ENCODE assay signal across 29 cellular contexts in genomic region chr16:1082952-1083675, GRCh38. TPM values are rescaled to one million over a fixed set of nuclear protein-coding genes. Genes with fewer than 3 reads are reported as not detected.
A peak's percentile ranks its signal among the peaks of the same experiment; 100 is the strongest.
DNase-seq lines count a peak whose midpoint lies in the region; FAIRE-seq and TF ChIP-seq lines count a peak whose summit lies in the region.
"Had no signal": no experiment of that assay in that cellular context is flagged by ENCODE, and none has a peak within 500 bp of the region (broad histone marks: within the 10 kb centered on the region; RNA-seq: fewer than 3 reads in every experiment).

No MANE protein-coding gene starts in this region.

- H2AFZ ChIP-seq in endothelial cell of umbilical vein (ENCODE audit: low read depth, low read length), result peak overlapping the region; percentile 28

- no peak overlapping the region for H3K9ac ChIP-seq in endothelial cell of umbilical vein (replicated peaks; ENCODE audit: extremely low read depth, insufficient read depth, low read length)

- no peaks in the 10 kb centered on the region for H3K9me1 ChIP-seq in endothelial cell of umbilical vein (replicated peaks; ENCODE audit: control insufficient read depth, extremely low read depth, insufficient read depth, low read length)

- H3K9me3 ChIP-seq in endothelial cell of umbilical vein (replicated peaks; ENCODE audit: control insufficient read depth, insufficient read depth, low read length), result no peaks in the 10 kb centered on the region
- H3K9me3 ChIP-seq: testis had no signal

- no peaks in the 10 kb centered on the region for H3K79me2 ChIP-seq in endothelial cell of umbilical vein (ENCODE audit: control insufficient read depth, insufficient read depth, low read length)

- POLR2A ChIA-PET in endothelial cell of umbilical vein (lab: Charles Lee), result no interaction called here

- H3K27ac Mint-ChIP-seq in type B pancreatic cell, result no peak overlapping the region
- H3K27ac Mint-ChIP-seq: brain; memory B cell; stimulated activated naive B cell treated with anti-CD40 and anti-IgM and Interleukin-4, amounts not matched to agents 10 μg/mL and 1 μg/mL and 100 μg/mL, for 72 hours had no signal

- intact Hi-C loops in endothelial cell of umbilical vein (cut with micrococcal nuclease), result no loop called here

- no peaks in the 10 kb centered on the region for H3K27me3 ChIP-seq in endothelial cell of umbilical vein (ENCODE audit: control insufficient read depth in 2 of 2, insufficient read depth in 2 of 2, low read length in 2 of 2)
- H3K27me3 ChIP-seq: testis had no signal

- H4K20me1 ChIP-seq in endothelial cell of umbilical vein (replicated peaks; ENCODE audit: control insufficient read depth, extremely low read depth, insufficient read depth, low read length), result no peaks in the 10 kb centered on the region

- FAIRE-seq in endothelial cell of umbilical vein (lab: Jason Lieb, UNC), result peak; percentile 62
- FAIRE-seq: GM18507, H54 had no signal

- DNase-seq in DMS79 treated with DMSO at 0.1 percent for 48 hours (lab: John Stamatoyannopoulos, UW) (peak; percentile 71), NCI-H2196 (lab: John Stamatoyannopoulos, UW; ENCODE audit: unreplicated experiment) (peak; percentile 80), endothelial cell of umbilical vein (ENCODE audit: low read depth, low spot score) (peak; percentile 23), ureter (ENCODE audit: low spot score) (peak; percentile 82), NCI-H2171 treated with DMSO at 0.1 percent for 48 hours (lab: John Stamatoyannopoulos, UW) (no peak), type B pancreatic cell (ENCODE audit: extremely low spot score, unreplicated experiment) (no peak), retina (no peak)
- DNase-seq: activated CD4-positive, alpha-beta T cell treated with anti-CD3 and anti-CD28 coated beads, Interleukin-2, amount 50 U/mL, for 4 hours; activated CD8-positive, alpha-beta memory T cell treated with anti-CD3 and anti-CD28 coated beads, Interleukin-2, amount 50 U/mL, for 48 hours; activated effector memory CD4-positive, alpha-beta T cell treated with Interleukin-2 at 50 U/mL for 16 hours; effector memory CD4-positive, alpha-beta T cell; esophagus squamous epithelium; Karpas-422; kidney glomerular epithelial cell; NCI-H1092; NCI-H2029; NCI-H510A; nucleus accumbens; stimulated activated CD4-positive, alpha-beta T cell treated with anti-CD3 and anti-CD28 coated beads, Interleukin-2, amount 100 ng/mL, for 48 hours; stimulated activated naive B cell treated with anti-CD40 and anti-IgM and Interleukin-4, amounts not matched to agents 10 μg/mL and 1 μg/mL and 100 μg/mL, for 72 hours; testis had no signal

- dilution Hi-C loops in endothelial cell of umbilical vein (cut with MboI; ENCODE audit: extremely low pct_ligation_motif_present, low sequenced_read_pairs), result no loop called here

- no peak for TF ChIP-seq POLR2A in endothelial cell of umbilical vein (IDR thresholded peaks at IDR 0.05; ENCODE audit: low read depth, low read length)

- peak overlapping the region; percentile 61 for H3K27ac ChIP-seq in endothelial cell of umbilical vein (ENCODE audit: insufficient read depth, low read depth, low read length)
- H3K27ac ChIP-seq: SK-N-MC, testis had no signal

- H3K4me2 ChIP-seq in endothelial cell of umbilical vein (ENCODE audit: insufficient read depth, low read length), result no peak overlapping the region

- H3K27me3 Mint-ChIP-seq in type B pancreatic cell, result peaks cover 9% of the 10 kb centered on the region
- H3K27me3 Mint-ChIP-seq: brain had no signal

- BruUV-seq in endothelial cell of umbilical vein (replicated peaks; lab: Mats Ljungman, UMichigan), result no TSS peak

- H3K36me3 ChIP-seq in endothelial cell of umbilical vein (ENCODE audit: control insufficient read depth in 2 of 2, extremely low read depth in 1 of 2, insufficient read depth in 2 of 2, low read length in 2 of 2), result no peaks in the 10 kb centered on the region
- H3K36me3 ChIP-seq: esophagus squamous epithelium had no signal

- TF ChIP-seq CTCF in endothelial cell of umbilical vein (IDR thresholded peaks at IDR 0.05; ENCODE audit: extremely low read depth in 1 of 2, insufficient read depth in 1 of 2, low read depth in 1 of 2, low read length in 2 of 2) (no peak), type B pancreatic cell (conservative IDR thresholded peaks at IDR 0.05) (no peak)

- peaks cover 9% of the 10 kb centered on the region for H3K9me3 Mint-ChIP-seq in type B pancreatic cell

- H3K4me1 Mint-ChIP-seq in type B pancreatic cell (ENCODE audit: unreplicated experiment), result no peaks in the 10 kb centered on the region
- H3K4me1 Mint-ChIP-seq: brain; stimulated activated naive B cell treated with anti-CD40 and anti-IgM and Interleukin-4, amounts not matched to agents 10 μg/mL and 1 μg/mL and 100 μg/mL, for 72 hours; WTC11 had no signal

- no peaks in the 10 kb centered on the region for H3K36me3 Mint-ChIP-seq in type B pancreatic cell

- no peak overlapping the region for H3K4me3 Mint-ChIP-seq in type B pancreatic cell
- H3K4me3 Mint-ChIP-seq: brain; memory B cell; stimulated activated naive B cell treated with anti-CD40 and anti-IgM and Interleukin-4, amounts not matched to agents 10 μg/mL and 1 μg/mL and 100 μg/mL, for 72 hours; WTC11 had no signal

- CTCF ChIA-PET in endothelial cell of umbilical vein (lab: Charles Lee), result interaction anchor here (0.6 to 2.3 kb wide), 3 partner anchors 9 to 25 kb away, joined by 3 to 16 read pairs (median 3); no protein-coding TSS in a partner anchor

- peaks cover 31% of the 10 kb centered on the region for H3K4me1 ChIP-seq in endothelial cell of umbilical vein (ENCODE audit: control insufficient read depth, extremely low read depth, insufficient read depth, low read length)

- H3K4me3 ChIP-seq in endothelial cell of umbilical vein (replicated peaks in 1 of 3; ENCODE audit: insufficient read depth in 1 of 3, low read depth in 1 of 3, low read length in 3 of 3), result no peak overlapping the region
- H3K4me3 ChIP-seq: SK-N-MC, testis had no signal

TF ChIP-seq in endothelial cell of umbilical vein, 7 proteins besides CTCF, POLR2A, EP300 and RAD21:
- TF ChIP-seq POLR2AphosphoS5 (IDR thresholded peaks at IDR 0.05; ENCODE audit: insufficient read depth, low read depth, low read length), result peak; percentile 10
- TF ChIP-seq MYC (IDR thresholded peaks at IDR 0.05; ENCODE audit: low read depth, low read length), result no peak
- no peak for TF ChIP-seq EZH2 (IDR thresholded peaks at IDR 0.05; ENCODE audit: borderline replicate concordance, low read depth, low read length, severe bottlenecking)
- TF ChIP-seq MAX (IDR thresholded peaks at IDR 0.05; ENCODE audit: insufficient read depth, insufficient read length), result no peak
- TF ChIP-seq JUN (IDR thresholded peaks at IDR 0.05; ENCODE audit: borderline replicate concordance, insufficient read depth, insufficient read length, low read depth), result no peak
- TF ChIP-seq FOS (IDR thresholded peaks at IDR 0.05; ENCODE audit: borderline replicate concordance, insufficient read depth, low read length), result no peak
- no peak for TF ChIP-seq GATA2 (IDR thresholded peaks at IDR 0.05; ENCODE audit: insufficient read depth, insufficient read length, low read depth, low read length)
TF ChIP-seq in endothelial cell of umbilical vein: peak in this region for 1.

RNA-seq across cellular contexts. Expression of gene SSTR5, which starts 10.6 kb away (rescaled TPM):
- total RNA-seq in endothelial cell of umbilical vein (0.24 TPM in 1 of 2 replicates, not detected in the other), ureter (0.47 TPM), type B pancreatic cell (ENCODE audit: low replicate concordance) (0.43 and 1.8 TPM in 2 replicates)
- 0.52 and 0.65 TPM in 2 replicates for polyA plus RNA-seq in endothelial cell of umbilical vein
- polyA plus RNA-seq in endothelial cell of umbilical vein (2011; cell fraction: cytosol; rRNA removed), result 0.17 TPM in 2 replicates
- polyA plus RNA-seq in endothelial cell of umbilical vein (2011; cell fraction: nucleus; rRNA removed), result 0.25 and 0.29 TPM in 2 replicates
- polyA plus RNA-seq in endothelial cell of umbilical vein (2012), result 0.20 and 0.94 TPM in 2 replicates
- 0.13 and 0.39 TPM in 2 replicates for polyA minus RNA-seq in endothelial cell of umbilical vein
- polyA minus RNA-seq in endothelial cell of umbilical vein (2011; cell fraction: cytosol; rRNA and poly(A)+ RNA removed), result 0.72 TPM
- polyA minus RNA-seq in endothelial cell of umbilical vein (2011; cell fraction: nucleus; rRNA and poly(A)+ RNA removed), result 0.34 TPM in 1 of 2 replicates, not detected in the other
- total RNA-seq: esophagus squamous epithelium; T-helper 2 cell treated with Interferon-gamma antibody and Interleukin-4, amounts not matched to agents 100 ng/mL and 5 ng/mL, for 36 hours had no signal

RNA-seq across cellular contexts. Expression of gene C1QTNF8, which starts 12.9 kb away (rescaled TPM):
- total RNA-seq in endothelial cell of umbilical vein, result not detected in 2 replicates
- not detected in 2 replicates for polyA plus RNA-seq in endothelial cell of umbilical vein
- not detected in 2 replicates for polyA plus RNA-seq in endothelial cell of umbilical vein (2011; cell fraction: cytosol; rRNA removed)
- polyA plus RNA-seq in endothelial cell of umbilical vein (2011; cell fraction: nucleus; rRNA removed), result not detected in 2 replicates
- polyA plus RNA-seq in endothelial cell of umbilical vein (2012), result not detected in 2 replicates
- not detected in 2 replicates for polyA minus RNA-seq in endothelial cell of umbilical vein
- not detected for polyA minus RNA-seq in endothelial cell of umbilical vein (2011; cell fraction: cytosol; rRNA and poly(A)+ RNA removed)
- not detected in 2 replicates for polyA minus RNA-seq in endothelial cell of umbilical vein (2011; cell fraction: nucleus; rRNA and poly(A)+ RNA removed)
- not detected for total RNA-seq in ureter
- not detected in 2 replicates for total RNA-seq in type B pancreatic cell (ENCODE audit: low replicate concordance)
- total RNA-seq: esophagus squamous epithelium; myocyte; T-helper 2 cell treated with Interferon-gamma antibody and Interleukin-4, amounts not matched to agents 100 ng/mL and 5 ng/mL, for 36 hours had no signal

Comparison
In these comparisons a context has a peak if more than half of its experiments do, and no peak if none do; other contexts are left out.
1. DNase-seq: peak in DMS79 treated with DMSO at 0.1 percent for 48 hours (single experiment), NCI-H2196 (single experiment), endothelial cell of umbilical vein (single experiment) and ureter (single experiment); none in NCI-H2171 treated with DMSO at 0.1 percent for 48 hours (single experiment), type B pancreatic cell (single experiment) and retina (single experiment).